ENCODE assay signal across 12 cellular contexts in the genomic region with DNA sequence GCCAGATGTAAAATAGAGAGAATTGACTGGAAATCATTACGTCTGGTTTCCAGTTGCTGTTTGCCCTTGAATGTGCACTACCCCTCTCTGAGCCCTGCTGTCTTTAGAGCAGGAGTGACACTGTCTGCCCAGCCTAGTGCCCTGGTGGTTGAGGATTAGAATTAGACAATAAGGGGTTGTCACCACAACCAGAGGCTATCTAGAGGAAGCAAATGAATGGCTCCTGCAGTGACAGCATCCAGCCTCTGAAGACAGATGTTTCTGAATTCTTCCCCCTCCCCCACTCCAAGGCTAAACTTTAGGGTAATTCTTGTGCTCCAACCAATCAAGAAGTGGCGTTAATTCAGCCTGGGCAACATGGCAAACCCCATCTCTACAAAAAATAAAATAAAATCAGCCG. TPM values are rescaled to one million over a fixed set of nuclear protein-coding genes. Genes with fewer than 3 reads are reported as not detected.
A peak's percentile ranks its signal among the peaks of the same experiment; 100 is the strongest.
DNase-seq lines count a peak whose midpoint lies in the region; ATAC-seq, FAIRE-seq and TF ChIP-seq lines count a peak whose summit lies in the region.
"Had no signal": no experiment of that assay in that cellular context is flagged by ENCODE, and none has a peak within 500 bp of the region (broad histone marks: within the 10 kb centered on the region; RNA-seq: fewer than 3 reads in every experiment).

No MANE protein-coding gene starts in this region.

- H3K4me1 Mint-ChIP-seq in stimulated activated naive CD8-positive, alpha-beta T cell treated with anti-CD3 and anti-CD28 coated beads, Interleukin-15, Interleukin-2, amounts not matched to agents 100 ng/mL and 50 ng/mL, for 24 hours (ENCODE audit: low read depth) = peaks cover 62% of the 10 kb centered on the region
- peaks cover 46 to 47% of the 10 kb centered on the region in 2 donors for H3K4me1 Mint-ChIP-seq in effector memory CD8-positive, alpha-beta T cell (ENCODE audit: low read depth in 2 of 2)

- intact Hi-C loops in kidney (cut with DNase I) = no loop called here

- CTCF ChIA-PET in RWPE1 (lab: Yijun Ruan, JAX) = no interaction called here

- H3K9ac ChIP-seq in kidney (ENCODE audit: low read length in 2 of 2) = no peak overlapping the region

- H3K27ac ChIP-seq in RWPE1 (peak overlapping the region; percentile 84), kidney (ENCODE audit: low read depth in 2 of 2, low read length in 2 of 2) (no peak overlapping the region), small intestine (ENCODE audit: low read depth in 1 of 2, low read length in 1 of 2) (peak overlapping the region in 1 of 2 donors; percentile 44), right atrium auricular region (no peak overlapping the region)

- H3K4me1 ChIP-seq in kidney (ENCODE audit: control insufficient read depth in 1 of 2, insufficient read depth in 1 of 2, low read depth in 1 of 2, low read length in 2 of 2) = peaks cover 16 to 20% of the 10 kb centered on the region in 2 donors
- peaks cover 3 to 11% of the 10 kb centered on the region in 2 donors for H3K4me1 ChIP-seq in small intestine (ENCODE audit: control insufficient read depth in 2 of 2, insufficient read depth in 1 of 2, low read depth in 1 of 2, low read length in 1 of 2)
- H3K4me1 ChIP-seq in right atrium auricular region = peaks cover 0 to 42% of the 10 kb centered on the region in 2 donors

- no peak for DNase-seq in stimulated activated naive CD8-positive, alpha-beta T cell treated with anti-CD3 and anti-CD28 coated beads, Interleukin-15, Interleukin-2, amounts not matched to agents 100 U/mL and 50 U/mL, for 24 hours
- DNase-seq in RWPE1 (ENCODE audit: low spot score) (no peak), kidney (no peak), small intestine (no peak), kidney tubule cell (ENCODE audit: low spot score) (no peak), right atrium auricular region (ENCODE audit: low spot score) (no peak)
- no peak for DNase-seq in effector memory CD8-positive, alpha-beta T cell
- DNase-seq: left colon, NCI-H2171, SHP77 treated with DMSO at 0.1 percent for 48 hours had no signal

- FAIRE-seq in kidney (lab: Jason Lieb, UNC) (no peak), small intestine (lab: Jason Lieb, UNC) (no peak)

- H3K27me3 Mint-ChIP-seq in stimulated activated naive CD8-positive, alpha-beta T cell treated with anti-CD3 and anti-CD28 coated beads, Interleukin-15, Interleukin-2, amounts not matched to agents 100 ng/mL and 50 ng/mL, for 24 hours = no peaks in the 10 kb centered on the region
- H3K27me3 Mint-ChIP-seq in effector memory CD8-positive, alpha-beta T cell = no peaks in the 10 kb centered on the region

- peak overlapping the region; percentile 80 for H3K27ac Mint-ChIP-seq in stimulated activated naive CD8-positive, alpha-beta T cell treated with anti-CD3 and anti-CD28 coated beads, Interleukin-15, Interleukin-2, amounts not matched to agents 100 ng/mL and 50 ng/mL, for 24 hours
- H3K27ac Mint-ChIP-seq in effector memory CD8-positive, alpha-beta T cell = peak overlapping the region; percentile 28 to 41

- ATAC-seq in stimulated activated naive CD8-positive, alpha-beta T cell treated with anti-CD3 and anti-CD28 coated beads, Interleukin-15, Interleukin-2, amounts not matched to agents 100 U/mL and 50 U/mL, for 24 hours = no peak
- no peak for ATAC-seq in effector memory CD8-positive, alpha-beta T cell (replicated peaks)
- ATAC-seq: left colon had no signal

- no peak for TF ChIP-seq CTCF in RWPE1 (conservative IDR thresholded peaks at IDR 0.05; ENCODE audit: low read depth)
- no peak for TF ChIP-seq CTCF in kidney (IDR thresholded peaks at IDR 0.05; ENCODE audit: borderline replicate concordance, extremely low read depth, insufficient read depth)
- no peak for TF ChIP-seq CTCF in right atrium auricular region (IDR thresholded peaks at IDR 0.05)

- H3K27me3 ChIP-seq in small intestine (ENCODE audit: control insufficient read depth in 2 of 2, insufficient read depth in 2 of 2, low read length in 2 of 2) (no peaks in the 10 kb centered on the region), right atrium auricular region (no peaks in the 10 kb centered on the region)

- H3K9me3 ChIP-seq in kidney (ENCODE audit: control insufficient read depth in 1 of 2, low read length in 2 of 2) (no peaks in the 10 kb centered on the region), small intestine (ENCODE audit: control insufficient read depth, low read depth) (no peaks in the 10 kb centered on the region), right atrium auricular region (no peaks in the 10 kb centered on the region)

- H3K4me3 Mint-ChIP-seq in stimulated activated naive CD8-positive, alpha-beta T cell treated with anti-CD3 and anti-CD28 coated beads, Interleukin-15, Interleukin-2, amounts not matched to agents 100 ng/mL and 50 ng/mL, for 24 hours = peak overlapping the region; percentile 70
- H3K4me3 Mint-ChIP-seq in effector memory CD8-positive, alpha-beta T cell = peak overlapping the region; percentile 38 to 41

- H3K36me3 ChIP-seq in kidney (ENCODE audit: control insufficient read depth in 1 of 2, insufficient read depth in 2 of 2, low read length in 2 of 2) = peaks cover 4 to 13% of the 10 kb centered on the region in 2 donors
- H3K36me3 ChIP-seq in small intestine (ENCODE audit: control insufficient read depth in 2 of 2, insufficient read depth in 2 of 2, low read length in 2 of 2) = peaks cover 0 to 5% of the 10 kb centered on the region in 2 donors
- H3K36me3 ChIP-seq in right atrium auricular region = peaks cover 11% of the 10 kb centered on the region

- POLR2A ChIA-PET in RWPE1 (lab: Yijun Ruan, JAX; ENCODE audit: low non-redundant PET) = no interaction called here

- H3K4me3 ChIP-seq in kidney (ENCODE audit: low read length in 2 of 2) (no peak overlapping the region), small intestine (ENCODE audit: low read depth in 1 of 2, low read length in 2 of 2) (no peak overlapping the region), right atrium auricular region (no peak overlapping the region)

- peaks cover 35% of the 10 kb centered on the region for H3K36me3 Mint-ChIP-seq in stimulated activated naive CD8-positive, alpha-beta T cell treated with anti-CD3 and anti-CD28 coated beads, Interleukin-15, Interleukin-2, amounts not matched to agents 100 ng/mL and 50 ng/mL, for 24 hours (ENCODE audit: low read depth)
- H3K36me3 Mint-ChIP-seq in effector memory CD8-positive, alpha-beta T cell (ENCODE audit: insufficient read depth) = peaks cover 34% of the 10 kb centered on the region

- 76 to 89% (median 86%) methylated on average over 3 of the region's 3 CpGs for WGBS in small intestine, 3 donors

- no peaks in the 10 kb centered on the region for H3K9me3 Mint-ChIP-seq in stimulated activated naive CD8-positive, alpha-beta T cell treated with anti-CD3 and anti-CD28 coated beads, Interleukin-15, Interleukin-2, amounts not matched to agents 100 ng/mL and 50 ng/mL, for 24 hours
- no peaks in the 10 kb centered on the region for H3K9me3 Mint-ChIP-seq in effector memory CD8-positive, alpha-beta T cell

RNA-seq across cellular contexts. Expression of a gene that starts 2.0 kb away (rescaled TPM):
- total RNA-seq in kidney = 75.6 TPM
- 38.5 TPM for polyA plus RNA-seq in kidney (ENCODE audit: insufficient read depth, low read depth, low replicate concordance)
- 100 to 1,000 TPM in 1 of 3 donors, 10 to 100 TPM in 2; 58.0 to 107 (median 82.7) TPM for polyA plus RNA-seq in small intestine
- 10 to 100 TPM; 14.2 to 29.9 TPM for total RNA-seq in right atrium auricular region

RNA-seq across cellular contexts. Expression of a gene that starts 29.8 kb away (rescaled TPM):
- total RNA-seq in kidney (7.7 TPM), right atrium auricular region (1 to 10 TPM in 1 of 2 donors, not detected in 1; 1.1 TPM)
- polyA plus RNA-seq in kidney (ENCODE audit: insufficient read depth, low read depth, low replicate concordance) (0.41 TPM), small intestine (10 to 100 TPM; 14.8 to 31.3 (median 22.7) TPM)

RNA-seq across cellular contexts. Expression of a gene that starts 37.4 kb away (rescaled TPM):
- total RNA-seq in kidney (273 TPM), right atrium auricular region (100 to 1,000 TPM; 163 to 194 TPM)
- polyA plus RNA-seq in kidney (ENCODE audit: insufficient read depth, low read depth, low replicate concordance) (132 TPM), small intestine (100 to 1,000 TPM; 135 to 238 (median 152) TPM)

RNA-seq across cellular contexts. Expression of a gene that starts 59.6 kb away (rescaled TPM):
- total RNA-seq in kidney = not detected
- not detected for polyA plus RNA-seq in kidney (ENCODE audit: insufficient read depth, low read depth, low replicate concordance)
- not detected for polyA plus RNA-seq in small intestine
- total RNA-seq in right atrium auricular region = not detected
- total RNA-seq: left colon, renal cortical epithelial cell had no signal
